Comparison of ENCODE assay signal across 8 cellular contexts in the genomic region with DNA sequence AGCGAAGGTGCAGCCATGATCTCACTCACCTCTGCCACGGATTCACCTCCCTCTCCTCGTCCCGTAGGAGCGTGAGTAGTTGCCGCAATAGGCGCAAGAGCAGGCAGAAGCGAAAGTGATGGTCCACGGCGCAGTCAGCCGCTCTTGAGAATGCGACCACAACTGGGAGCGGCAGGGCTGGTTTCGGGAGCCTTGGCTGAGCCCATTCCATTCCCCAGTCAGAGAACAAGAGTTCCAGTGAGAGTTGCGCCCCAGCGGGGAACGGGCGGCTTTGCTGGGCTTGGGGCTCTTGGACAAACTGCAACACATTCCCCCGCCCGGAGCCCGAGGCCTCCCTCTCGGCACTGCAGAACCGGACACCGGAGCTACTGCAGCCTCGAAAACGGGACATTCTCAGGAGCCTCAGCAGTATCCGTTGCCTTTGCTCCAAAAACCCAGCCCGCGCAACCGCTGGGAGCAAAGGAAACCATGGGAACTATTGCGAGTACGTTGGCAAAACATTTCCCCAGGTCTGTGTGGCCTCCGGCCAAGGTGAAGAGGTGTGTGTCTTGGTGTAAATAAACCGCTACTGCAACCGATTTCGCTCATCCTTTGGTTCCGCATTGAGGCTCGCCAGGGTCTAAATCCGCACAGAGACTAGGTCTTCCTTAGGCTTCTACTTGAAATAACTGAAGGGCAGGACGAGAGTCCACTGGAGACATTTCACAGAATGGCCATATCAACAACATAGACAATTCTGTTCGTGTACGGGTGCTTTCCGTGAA. TPM values are rescaled to one million over a fixed set of nuclear protein-coding genes. Genes with fewer than 3 reads are reported as not detected.
DNase-seq lines count a peak whose midpoint lies in the region; ATAC-seq and TF ChIP-seq lines count a peak whose summit lies in the region.

No MANE protein-coding gene starts in this region.

- TF ChIP-seq CTCF in endodermal cell (conservative IDR thresholded peaks at IDR 0.05) (no peak), mesothelial cell of epicardium (IDR thresholded peaks at IDR 0.05; ENCODE audit: unreplicated experiment) (no peak)

- DNase-seq in CD4-positive, CD25-positive, alpha-beta regulatory T cell: peak; percentile 21 to 78 (median 58)
- DNase-seq in NCI-H82 (lab: John Stamatoyannopoulos, UW) (peak; percentile 89), endodermal cell (peak; percentile 88), mesothelial cell of epicardium (ENCODE audit: low spot score in 2 of 2, unreplicated experiment in 2 of 2) (peak in 1 of 2 experiments; percentile 59)
- DNase-seq in activated CD8-positive, alpha-beta memory T cell treated with anti-CD3 and anti-CD28 coated beads for 48 hours (ENCODE audit: low read depth in 2 of 3, low spot score in 2 of 3): peak; percentile 12 to 38 (median 14)
- DNase-seq in stimulated activated CD8-positive, alpha-beta memory T cell treated with anti-CD3 and anti-CD28 coated beads, Interleukin-2, amount 100 ng/mL, for 48 hours (ENCODE audit: low read depth in 2 of 2): peak; percentile 30 to 35

- 0% methylated on average over 12 to 40 of the region's 43 CpGs for WGBS in endodermal cell (ENCODE audit: insufficient coverage in 1 of 2, insufficient read length in 1 of 2), 2 experiments

- H3K4me1 ChIP-seq in CD4-positive, CD25-positive, alpha-beta regulatory T cell (ENCODE audit: control insufficient read depth, insufficient read depth, low read length, poor library complexity, severe bottlenecking): peaks cover 8% of the 10 kb centered on the region
- H3K4me1 ChIP-seq in endodermal cell (ENCODE audit: control insufficient read depth, insufficient read depth, low read length): no peaks in the 10 kb centered on the region

- peak overlapping the region; percentile 93 to 98 (median 95) for H3K4me3 Mint-ChIP-seq in CD4-positive, CD25-positive, alpha-beta regulatory T cell
- H3K4me3 Mint-ChIP-seq in endodermal cell (peak overlapping the region; percentile 85), mesothelial cell of epicardium (peak overlapping the region; percentile 77)

- H3K36me3 Mint-ChIP-seq in CD4-positive, CD25-positive, alpha-beta regulatory T cell: no peaks in the 10 kb centered on the region
- H3K36me3 Mint-ChIP-seq in endodermal cell (ENCODE audit: low read depth): no peaks in the 10 kb centered on the region
- no peaks in the 10 kb centered on the region for H3K36me3 Mint-ChIP-seq in mesothelial cell of epicardium

- H3K36me3 ChIP-seq in CD4-positive, CD25-positive, alpha-beta regulatory T cell (ENCODE audit: control insufficient read depth, insufficient read depth, low read length): peaks cover under 1% of the 10 kb centered on the region
- no peaks in the 10 kb centered on the region for H3K36me3 ChIP-seq in endodermal cell (ENCODE audit: control insufficient read depth, insufficient read depth, low read length)

- peak overlapping the region; percentile 90 for H3K4me3 ChIP-seq in CD4-positive, CD25-positive, alpha-beta regulatory T cell (ENCODE audit: low read depth, low read length)
- peak overlapping the region; percentile 89 for H3K4me3 ChIP-seq in endodermal cell (ENCODE audit: low read length)

- peak overlapping the region; percentile 37 for H3K27ac ChIP-seq in CD4-positive, CD25-positive, alpha-beta regulatory T cell (ENCODE audit: insufficient read depth, low read length, poor library complexity, severe bottlenecking)
- H3K27ac ChIP-seq in endodermal cell (ENCODE audit: low read depth, low read length): peak overlapping the region; percentile 58

- peak; percentile 77 to 89 for ATAC-seq in CD4-positive, CD25-positive, alpha-beta regulatory T cell (ENCODE audit: low read depth in 2 of 2)
- ATAC-seq in GM19455 (IDR thresholded peaks at IDR 0.05; ENCODE audit: unreplicated experiment) (peak; percentile 77), HG03575 (IDR thresholded peaks at IDR 0.05; ENCODE audit: extremely low read depth, insufficient number of reproducible peaks, low FRiP score, unreplicated experiment) (peak; percentile 46)

- H3K27me3 ChIP-seq in CD4-positive, CD25-positive, alpha-beta regulatory T cell (ENCODE audit: control insufficient read depth, insufficient read depth, low read length): peaks cover 5% of the 10 kb centered on the region
- H3K27me3 ChIP-seq in endodermal cell (ENCODE audit: control insufficient read depth, insufficient read depth, low read length, poor library complexity, severe bottlenecking): peaks cover 34% of the 10 kb centered on the region

- no peaks in the 10 kb centered on the region for H3K9me3 Mint-ChIP-seq in CD4-positive, CD25-positive, alpha-beta regulatory T cell
- H3K9me3 Mint-ChIP-seq in endodermal cell (peaks cover 31% of the 10 kb centered on the region), mesothelial cell of epicardium (peaks cover 8% of the 10 kb centered on the region)

- H3K9me3 ChIP-seq in CD4-positive, CD25-positive, alpha-beta regulatory T cell (ENCODE audit: control insufficient read depth in 2 of 2, low read length in 2 of 2): no peaks in the 10 kb centered on the region
- H3K9me3 ChIP-seq in endodermal cell (ENCODE audit: control insufficient read depth, low read length): no peaks in the 10 kb centered on the region

- peak overlapping the region; percentile 82 to 94 (median 88) for H3K27ac Mint-ChIP-seq in CD4-positive, CD25-positive, alpha-beta regulatory T cell
- peak overlapping the region; percentile 95 for H3K27ac Mint-ChIP-seq in endodermal cell
- H3K27ac Mint-ChIP-seq in mesothelial cell of epicardium: peak overlapping the region; percentile 88

- H3K9ac ChIP-seq in endodermal cell (ENCODE audit: extremely low read depth, low read length, poor library complexity, severe bottlenecking): peak overlapping the region; percentile 87

- no peaks in the 10 kb centered on the region for H3K27me3 Mint-ChIP-seq in CD4-positive, CD25-positive, alpha-beta regulatory T cell
- peaks cover 31% of the 10 kb centered on the region for H3K27me3 Mint-ChIP-seq in endodermal cell (ENCODE audit: insufficient read depth)
- peaks cover 18% of the 10 kb centered on the region for H3K27me3 Mint-ChIP-seq in mesothelial cell of epicardium (ENCODE audit: low read depth)

- H3K4me1 Mint-ChIP-seq in CD4-positive, CD25-positive, alpha-beta regulatory T cell: peaks cover 13 to 18% (median 15%) of the 10 kb centered on the region in 4 donors
- H3K4me1 Mint-ChIP-seq in endodermal cell: peaks cover 13% of the 10 kb centered on the region
- H3K4me1 Mint-ChIP-seq in mesothelial cell of epicardium: peaks cover 5% of the 10 kb centered on the region

RNA-seq across cellular contexts. Expression of a gene that starts 5.7 kb away (rescaled TPM):
- total RNA-seq in CD4-positive, CD25-positive, alpha-beta regulatory T cell: 24.5 TPM
- 10 to 100 TPM; 10.5 to 18.3 (median 14.8) TPM for polyA plus RNA-seq in CD4-positive, CD25-positive, alpha-beta regulatory T cell
- total RNA-seq in endodermal cell (10 to 100 TPM; 19.0 to 19.2 TPM), mesothelial cell of epicardium (20.3 to 21.5 TPM (median 20.6 TPM) in 3 replicates)
- 22.9 TPM for polyA plus RNA-seq in endodermal cell (2013, experiment 1 of 2)
- polyA plus RNA-seq in endodermal cell (2013, experiment 2 of 2): 23.1 TPM
